Comparison of ENCODE assay signal across 13 cellular contexts in the genomic region with DNA sequence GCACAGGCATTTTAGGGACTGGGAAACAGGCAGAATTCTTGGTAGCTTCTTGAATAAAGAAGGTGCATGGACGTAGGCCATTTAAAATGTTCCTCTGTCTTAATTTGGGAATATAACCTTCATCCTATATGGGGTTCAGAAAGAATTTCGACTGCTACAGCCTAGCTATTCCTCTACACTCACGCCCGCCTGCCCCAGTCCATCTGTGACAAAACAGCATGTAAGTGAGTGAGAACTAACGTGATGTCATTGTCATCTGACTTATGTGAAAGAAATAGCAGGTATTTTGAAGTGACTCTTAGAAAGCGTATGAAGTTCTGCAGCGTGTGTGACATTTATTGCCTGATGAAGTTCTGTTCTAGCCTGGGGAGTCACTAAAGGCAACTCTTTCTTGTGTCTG. TPM values are rescaled to one million over a fixed set of nuclear protein-coding genes. Genes with fewer than 3 reads are reported as not detected.
DNase-seq lines count a peak whose midpoint lies in the region; ATAC-seq, FAIRE-seq and TF ChIP-seq lines count a peak whose summit lies in the region.
"Had no signal": no experiment of that assay in that cellular context is flagged by ENCODE, and none has a peak within 500 bp of the region (broad histone marks: within the 10 kb centered on the region; RNA-seq: fewer than 3 reads in every experiment).

No MANE protein-coding gene starts in this region.

- no peak for TF ChIP-seq RAD21 in HepG2 (CRISPR knock-in tag; IDR thresholded peaks at IDR 0.05)

- ATAC-seq in HepG2 (no peak), right lobe of liver (no peak), GM21717 (IDR thresholded peaks at IDR 0.05; ENCODE audit: unreplicated experiment) (peak; percentile 19), HG03565 (IDR thresholded peaks at IDR 0.05; ENCODE audit: unreplicated experiment) (peak; percentile 16)
- ATAC-seq in stimulated activated effector memory CD8-positive, alpha-beta T cell treated with anti-CD3 and anti-CD28 coated beads, Interleukin-12 subunit alpha, Interleukin-12 subunit beta, amount 100 ng/mL, for 72 hours, result no peak

- no peaks in the 10 kb centered on the region; the same call in 1 of the 2 replicates for H4K20me1 ChIP-seq in HepG2 (ENCODE audit: insufficient read depth, low read length)

- H3K9ac ChIP-seq in HepG2 (ENCODE audit: insufficient read depth, low read depth, low read length), result no peak overlapping the region

- BruUV-seq in HepG2 (replicated peaks; lab: Mats Ljungman, UMichigan), result no TSS peak

- no peak for TF ChIP-seq POLR2A in HepG2 (IDR thresholded peaks at IDR 0.05; ENCODE audit: insufficient read depth in 1 of 2, low read depth in 2 of 2, low read length in 2 of 2)
- no peak for TF ChIP-seq POLR2A in right lobe of liver (IDR thresholded peaks at IDR 0.05)
- no peak for TF ChIP-seq POLR2A in Peyer's patch (IDR thresholded peaks at IDR 0.05)

- no peak for FAIRE-seq in HepG2 (lab: Jason Lieb, UNC)
- FAIRE-seq: RCC 7860 had no signal

- H3K4me1 Mint-ChIP-seq in stimulated activated effector memory CD8-positive, alpha-beta T cell treated with anti-CD3 and anti-CD28 coated beads, Interleukin-12 subunit alpha, Interleukin-12 subunit beta, amount 100 ng/mL, for 72 hours, result peaks cover 55% of the 10 kb centered on the region

- H3K4me3 Mint-ChIP-seq in stimulated activated effector memory CD8-positive, alpha-beta T cell treated with anti-CD3 and anti-CD28 coated beads, Interleukin-12 subunit alpha, Interleukin-12 subunit beta, amount 100 ng/mL, for 72 hours, result no peak overlapping the region
- H3K4me3 Mint-ChIP-seq: type B pancreatic cell had no signal

- H3K27ac ChIP-seq in HepG2 (ENCODE audit: extremely low read length, insufficient read depth, low read length), result no peak overlapping the region
- no peak overlapping the region for H3K27ac ChIP-seq in right lobe of liver
- no peak overlapping the region for H3K27ac ChIP-seq in Peyer's patch

- WGBS in HepG2 (ENCODE audit: low lambda C conversion rate), result 96% methylated on average over 7 of the region's 7 CpGs
- WGBS in right lobe of liver (ENCODE audit: insufficient coverage, low coverage, low lambda C conversion rate, missing lambda C conversion rate), result 80% methylated on average over 6 of the region's 7 CpGs

- in situ Hi-C loops in HepG2 (cut with HindIII; ENCODE audit: extremely low pct_ligation_motif_present, low pct_unique_long_range_greater_than_20kb), result no loop called here

- H2AFZ ChIP-seq in HepG2 (ENCODE audit: low read length), result no peak overlapping the region

- no peaks in the 10 kb centered on the region for H3K79me2 ChIP-seq in HepG2 (ENCODE audit: insufficient read depth, low read length)

- H3K9me3 ChIP-seq in HepG2 (ENCODE audit: low read length) (no peaks in the 10 kb centered on the region), right lobe of liver (no peaks in the 10 kb centered on the region), Peyer's patch (no peaks in the 10 kb centered on the region)

- no peaks in the 10 kb centered on the region for H3K27me3 ChIP-seq in HepG2 (ENCODE audit: control insufficient read depth in 1 of 2, insufficient read depth in 2 of 2, low read length in 2 of 2)
- H3K27me3 ChIP-seq in right lobe of liver, result no peaks in the 10 kb centered on the region
- H3K27me3 ChIP-seq in Peyer's patch, result no peaks in the 10 kb centered on the region

- POLR2A ChIA-PET in HepG2 (lab: Yijun Ruan, JAX), result no interaction called here

- no peak overlapping the region for H3K4me2 ChIP-seq in HepG2 (ENCODE audit: low read depth, low read length)

- intact Hi-C loops in HepG2 (cut with micrococcal nuclease; ENCODE audit: unreplicated experiment), result no loop called here
- intact Hi-C loops in right lobe of liver (cut with DNase I), result no loop called here

- H3K4me1 ChIP-seq in HepG2 (ENCODE audit: insufficient read depth, low read length), result peaks cover 8% of the 10 kb centered on the region
- peaks cover 0 to 34% (median 15%) of the 10 kb centered on the region in 4 donors for H3K4me1 ChIP-seq in right lobe of liver
- peaks cover 0 to 13% (median 0%) of the 10 kb centered on the region in 4 donors for H3K4me1 ChIP-seq in Peyer's patch

- H3K36me3 ChIP-seq in HepG2 (replicated peaks in 1 of 2; ENCODE audit: control insufficient read depth in 1 of 2, insufficient read depth in 2 of 2, low read length in 2 of 2) (peaks cover 59 to 88% of the 10 kb centered on the region in 2 experiments), right lobe of liver (peaks cover 3 to 62% (median 35%) of the 10 kb centered on the region in 4 donors), Peyer's patch (peaks cover 0 to 96% (median 0%) of the 10 kb centered on the region in 3 donors)

- no peaks in the 10 kb centered on the region for H3K9me3 Mint-ChIP-seq in stimulated activated effector memory CD8-positive, alpha-beta T cell treated with anti-CD3 and anti-CD28 coated beads, Interleukin-12 subunit alpha, Interleukin-12 subunit beta, amount 100 ng/mL, for 72 hours
- H3K9me3 Mint-ChIP-seq: activated T-helper 2 cell treated with anti-CD3 and anti-CD28 coated beads, Interferon-gamma antibody, Interleukin-2, Interleukin-4, amounts not matched to agents 10 μg/mL and 5 μg/mL and 100 μg/mL, durations not matched to agents 14 hours and 24 hours and 36 hours; type B pancreatic cell had no signal

- peak overlapping the region; percentile 83 for H3K27ac Mint-ChIP-seq in stimulated activated effector memory CD8-positive, alpha-beta T cell treated with anti-CD3 and anti-CD28 coated beads, Interleukin-12 subunit alpha, Interleukin-12 subunit beta, amount 100 ng/mL, for 72 hours
- H3K27ac Mint-ChIP-seq: activated T-helper 2 cell treated with anti-CD3 and anti-CD28 coated beads, Interferon-gamma antibody, Interleukin-2, Interleukin-4, amounts not matched to agents 10 μg/mL and 5 μg/mL and 100 μg/mL, durations not matched to agents 14 hours and 24 hours and 36 hours; type B pancreatic cell had no signal

- peaks cover 100% of the 10 kb centered on the region for H3K36me3 Mint-ChIP-seq in stimulated activated effector memory CD8-positive, alpha-beta T cell treated with anti-CD3 and anti-CD28 coated beads, Interleukin-12 subunit alpha, Interleukin-12 subunit beta, amount 100 ng/mL, for 72 hours

- TF ChIP-seq EP300 in HepG2 (IDR thresholded peaks at IDR 0.05; ENCODE audit: low read depth in 2 of 2, low read length in 2 of 2) (no peak), HepG2 (CRISPR knock-in tag; IDR thresholded peaks at IDR 0.05; ENCODE audit: borderline replicate concordance) (no peak)

- H3K4me3 ChIP-seq in HepG2 (replicated peaks in 1 of 3; ENCODE audit: insufficient read depth in 1 of 3, low read depth in 2 of 3, low read length in 3 of 3) (no peak overlapping the region), right lobe of liver (no peak overlapping the region), Peyer's patch (no peak overlapping the region)

- CTCF ChIA-PET in HepG2 (lab: Yijun Ruan, JAX; ENCODE audit: low intra/inter-chr PET ratio, low total read pairs), result no interaction called here

- no peak for DNase-seq in HepG2 (ENCODE audit: low spot score)
- no peak for DNase-seq in right lobe of liver
- DNase-seq in stimulated activated effector memory CD8-positive, alpha-beta T cell treated with anti-CD3 and anti-CD28 coated beads, Interleukin-12 subunit alpha, Interleukin-12 subunit beta, amount 100 ng/mL, for 72 hours (ENCODE audit: low spot score in 2 of 2), result no peak
- no peak for DNase-seq in NCI-H526 (lab: John Stamatoyannopoulos, UW)
- no peak for DNase-seq in Peyer's patch
- DNase-seq in NCI-H510A treated with DMSO at 0.1 percent for 48 hours (lab: John Stamatoyannopoulos, UW), result no peak

- TF ChIP-seq CTCF in HepG2 (CRISPR knock-in tag; IDR thresholded peaks at IDR 0.05), result no peak
- TF ChIP-seq CTCF in right lobe of liver (IDR thresholded peaks at IDR 0.05), result no peak
- no peak for TF ChIP-seq CTCF in Peyer's patch (IDR thresholded peaks at IDR 0.05)

RNA-seq across cellular contexts. Expression of gene SLC22A1, which starts 52.2 kb away (rescaled TPM):
- 0.32 and 0.80 TPM in 2 replicates for total RNA-seq in HepG2 (2016; rRNA removed; fragmentation: Illumina TruSeq; extraction: Trizol)
- total RNA-seq in HepG2 (2016; cell fraction: cytosol; rRNA removed; fragmentation: Illumina TruSeq; extraction: Trizol; ENCODE audit: low read depth), result 0.71 and 0.81 TPM in 2 replicates
- 1.5 and 1.6 TPM in 2 replicates for total RNA-seq in HepG2 (2016; cell fraction: insoluble cytoplasmic fraction; rRNA removed; fragmentation: Illumina TruSeq; extraction: Trizol)
- total RNA-seq in HepG2 (2016; cell fraction: membrane; rRNA removed; fragmentation: Illumina TruSeq; extraction: Trizol), result 1.0 and 1.9 TPM in 2 replicates
- 3.6 and 3.7 TPM in 2 replicates for total RNA-seq in HepG2 (2016; cell fraction: nucleus; rRNA removed; fragmentation: Illumina TruSeq; extraction: Trizol)
- 0.82 and 0.87 TPM in 2 replicates for polyA plus RNA-seq in HepG2 (2011; rRNA removed)
- polyA plus RNA-seq in HepG2 (2011; cell fraction: cytosol; rRNA removed), result 0.32 and 0.38 TPM in 2 replicates
- polyA plus RNA-seq in HepG2 (2011; cell fraction: nucleus; rRNA removed), result 3.3 and 4.4 TPM in 2 replicates
- polyA plus RNA-seq in HepG2 (2012), result 0.80 and 2.9 TPM in 2 replicates
- 0.35 and 1.7 TPM in 2 replicates for polyA plus RNA-seq in HepG2 (2016; cell fraction: cytosol; fragmentation: Illumina TruSeq; extraction: Trizol; ENCODE audit: low read depth)
- polyA plus RNA-seq in HepG2 (2016; cell fraction: insoluble cytoplasmic fraction; fragmentation: Illumina TruSeq; extraction: Trizol; ENCODE audit: low read depth), result 0.33 and 1.2 TPM in 2 replicates
- polyA plus RNA-seq in HepG2 (2016; cell fraction: membrane; fragmentation: Illumina TruSeq; extraction: Trizol; ENCODE audit: low read depth), result 0.64 and 1.2 TPM in 2 replicates
- 4.3 and 5.2 TPM in 2 replicates for polyA plus RNA-seq in HepG2 (2016; cell fraction: nucleus; fragmentation: Illumina TruSeq; extraction: Trizol; ENCODE audit: insufficient read depth, low read depth)
- 1.3 and 7.3 TPM in 2 replicates for polyA minus RNA-seq in HepG2 (2011; rRNA and poly(A)+ RNA removed; ENCODE audit: low replicate concordance)
- 0.40 TPM in 1 of 2 replicates, not detected in the other for polyA minus RNA-seq in HepG2 (2011; cell fraction: cytosol; rRNA and poly(A)+ RNA removed)
- polyA minus RNA-seq in HepG2 (2011; cell fraction: nucleus; rRNA and poly(A)+ RNA removed), result 7.7 and 8.6 TPM in 2 replicates
- 1,000 to 10,000 TPM in 3 of 6 experiments, 100 to 1,000 TPM in 3; 190 to 1,656 (median 769) TPM for total RNA-seq in right lobe of liver
- 1 to 10 TPM in 3 of 4 donors, not detected in 1; 1.1 to 8.2 (median 4.7) TPM for total RNA-seq in Peyer's patch
- total RNA-seq: cardiac septum, G401 had no signal

Comparison
In these comparisons a context has a peak if more than half of its experiments do, and no peak if none do; other contexts are left out.
1. RNA of gene SLC22A1, which starts 52.2 kb away (total RNA-seq): 190 to 1,656 TPM in right lobe of liver; 1.1 to 8.2 TPM in Peyer's patch and 0.32 to 3.7 TPM in HepG2; every median in the first group is over 10 times any median in the second.
2. ATAC-seq: peak in GM21717 (single experiment) and HG03565 (single experiment); none in HepG2 (single experiment), right lobe of liver (0 of 4) and stimulated activated effector memory CD8-positive, alpha-beta T cell treated with anti-CD3 and anti-CD28 coated beads, Interleukin-12 subunit alpha, Interleukin-12 subunit beta, amount 100 ng/mL, for 72 hours (single experiment).